ENCODE assay signal across 19 cellular contexts in the genomic region with DNA sequence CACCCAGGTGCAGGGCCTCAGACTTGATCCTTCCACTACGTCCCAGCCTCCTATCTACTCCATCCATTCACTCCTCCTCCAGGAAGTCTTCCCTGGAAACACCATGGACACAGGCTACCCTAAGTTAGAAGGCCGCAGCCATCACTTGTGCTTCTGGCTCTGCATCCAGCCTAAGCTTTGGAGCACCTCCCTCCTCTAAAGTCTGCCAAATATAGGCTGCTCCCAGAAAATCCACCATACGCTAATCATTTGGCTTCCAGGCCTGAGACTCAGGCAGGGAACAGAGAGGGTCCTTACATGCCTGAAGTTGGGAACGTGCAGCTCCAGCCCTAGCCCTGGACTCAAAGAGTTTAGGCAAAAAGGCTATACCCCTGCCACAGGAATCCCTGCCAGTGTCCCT. TPM values are rescaled to one million over a fixed set of nuclear protein-coding genes. Genes with fewer than 3 reads are reported as not detected.
DNase-seq lines count a peak whose midpoint lies in the region; ATAC-seq, FAIRE-seq and TF ChIP-seq lines count a peak whose summit lies in the region.
"Had no signal": no experiment of that assay in that cellular context is flagged by ENCODE, and none has a peak within 500 bp of the region (broad histone marks: within the 10 kb centered on the region; RNA-seq: fewer than 3 reads in every experiment).

No MANE protein-coding gene starts in this region.

- 48% methylated on average over 4 of the region's 4 CpGs for WGBS in right cardiac atrium
- 37 to 41% methylated on average over 4 of the region's 4 CpGs for WGBS in pancreas, 2 donors

- DNase-seq in astrocyte (ENCODE audit: low read depth) (no peak), right cardiac atrium (peak; percentile 7 to 35 (median 19)), pancreas (no peak), NCI-H748 treated with DMSO at 0.1 percent for 48 hours (lab: John Stamatoyannopoulos, UW) (no peak), NCI-H187 (lab: John Stamatoyannopoulos, UW) (no peak)
- DNase-seq: activated naive CD4-positive, alpha-beta T cell treated with anti-CD3 and anti-CD28 coated beads for 36 hours; brain microvascular endothelial cell; Caco-2; effector memory CD4-positive, alpha-beta T cell; GDM1; NCI-H1436 treated with DMSO at 0.1 percent for 48 hours; NCI-H510A; PC-9; T-cell; WERI-Rb-1 had no signal

- intact Hi-C loops in right cardiac atrium (cut with DNase I) (loop anchor here in 1 of 4 donors (5.0 kb wide), 1 partner anchor 39 kb away; no protein-coding TSS in a partner anchor), pancreas (cut with DNase I) (no loop called here)

- FAIRE-seq in astrocyte (lab: Jason Lieb, UNC) (no peak), pancreas (lab: Jason Lieb, UNC) (no peak)

- H3K4me1 Mint-ChIP-seq in astrocyte (ENCODE audit: low read depth, unreplicated experiment), result peaks cover 31% of the 10 kb centered on the region

- H3K9me3 ChIP-seq in astrocyte (ENCODE audit: insufficient read depth, low read depth, low read length), result no peaks in the 10 kb centered on the region
- no peaks in the 10 kb centered on the region for H3K9me3 ChIP-seq in right cardiac atrium (ENCODE audit: control insufficient read depth, low read length)
- H3K9me3 ChIP-seq in pancreas, result no peaks in the 10 kb centered on the region
- H3K9me3 ChIP-seq: Caco-2 had no signal

- H3K4me3 ChIP-seq in ACC112 (ENCODE audit: low read depth, low read length) (no peak overlapping the region), astrocyte (ENCODE audit: insufficient read depth, low read depth, low read length) (no peak overlapping the region), right cardiac atrium (ENCODE audit: low read length) (no peak overlapping the region), pancreas (no peak overlapping the region)
- H3K4me3 ChIP-seq: PC-9 had no signal

- TF ChIP-seq CTCF in astrocyte (IDR thresholded peaks at IDR 0.05; ENCODE audit: insufficient read depth, low read depth, low read length) (no peak), pancreas (IDR thresholded peaks at IDR 0.05) (no peak)

- H3K27ac ChIP-seq in ACC112 (ENCODE audit: low read depth, low read length) (peak overlapping the region; percentile 87), astrocyte (ENCODE audit: low read depth, low read length) (no peak overlapping the region), right cardiac atrium (ENCODE audit: low read length) (peak overlapping the region; percentile 93), pancreas (peak overlapping the region; percentile 86 to 91 (median 91))
- H3K27ac ChIP-seq: KMS-11, PC-9, WERI-Rb-1 had no signal

- H3K79me2 ChIP-seq in ACC112 (ENCODE audit: control insufficient read depth, insufficient read depth, low read length, unreplicated experiment), result peaks cover 67% of the 10 kb centered on the region
- peaks cover 77% of the 10 kb centered on the region for H3K79me2 ChIP-seq in astrocyte (ENCODE audit: insufficient read depth, low read length)

- peak overlapping the region; percentile 53 for H3K9ac ChIP-seq in astrocyte (ENCODE audit: low read length)
- H3K9ac ChIP-seq: KMS-11 had no signal

- peaks cover 7% of the 10 kb centered on the region for H3K36me3 Mint-ChIP-seq in astrocyte (ENCODE audit: low read depth, unreplicated experiment)
- H3K36me3 Mint-ChIP-seq: T-cell had no signal

- H3K27me3 ChIP-seq in ACC112 (ENCODE audit: insufficient read depth, low read length), result no peaks in the 10 kb centered on the region
- no peaks in the 10 kb centered on the region for H3K27me3 ChIP-seq in astrocyte (ENCODE audit: insufficient read depth, low read length)
- H3K27me3 ChIP-seq in right cardiac atrium (ENCODE audit: control insufficient read depth, insufficient read depth), result no peaks in the 10 kb centered on the region
- H3K27me3 ChIP-seq in pancreas, result no peaks in the 10 kb centered on the region
- H3K27me3 ChIP-seq: brain microvascular endothelial cell had no signal

- H3K27ac Mint-ChIP-seq in astrocyte (ENCODE audit: unreplicated experiment), result no peak overlapping the region
- H3K27ac Mint-ChIP-seq: activated naive CD4-positive, alpha-beta T cell treated with anti-CD3 and anti-CD28 coated beads for 36 hours; T-cell had no signal

- H3K27me3 Mint-ChIP-seq in astrocyte (ENCODE audit: low read depth, unreplicated experiment), result no peaks in the 10 kb centered on the region

- H3K4me3 Mint-ChIP-seq in astrocyte (ENCODE audit: unreplicated experiment), result no peak overlapping the region
- H3K4me3 Mint-ChIP-seq: activated naive CD4-positive, alpha-beta T cell treated with anti-CD3 and anti-CD28 coated beads for 36 hours; T-cell had no signal

- H3K4me1 ChIP-seq in ACC112 (ENCODE audit: control insufficient read depth, insufficient read depth, low read length, unreplicated experiment) (peaks cover 37% of the 10 kb centered on the region), astrocyte (ENCODE audit: insufficient read depth, low read length) (peaks cover 23% of the 10 kb centered on the region), right cardiac atrium (ENCODE audit: control insufficient read depth, insufficient read depth, low read length) (peaks cover 17% of the 10 kb centered on the region), pancreas (peaks cover 33 to 43% (median 35%) of the 10 kb centered on the region in 3 donors)

- ATAC-seq in right cardiac atrium (peak in 1 of 2 donors; percentile 1), pancreas (peak in 3 of 4 donors; percentile 0), GM21515 (IDR thresholded peaks at IDR 0.05; ENCODE audit: unreplicated experiment) (no peak), GM19395 (IDR thresholded peaks at IDR 0.05; ENCODE audit: unreplicated experiment) (no peak)
- ATAC-seq: T-cell had no signal

- H3K36me3 ChIP-seq in ACC112 (ENCODE audit: insufficient read depth, low read length), result no peaks in the 10 kb centered on the region
- H3K36me3 ChIP-seq in astrocyte (ENCODE audit: insufficient read depth, low read length), result peaks cover 11% of the 10 kb centered on the region
- peaks cover 0 to 13% (median 0%) of the 10 kb centered on the region in 3 donors for H3K36me3 ChIP-seq in pancreas

- no peak overlapping the region for H3K4me2 ChIP-seq in astrocyte (ENCODE audit: low read length)
- H3K4me2 ChIP-seq: KMS-11, PC-9 had no signal

- H4K20me1 ChIP-seq in astrocyte (ENCODE audit: insufficient read depth, low read length), result peaks cover 84% of the 10 kb centered on the region

- peaks cover 2% of the 10 kb centered on the region for H3K9me3 Mint-ChIP-seq in astrocyte (ENCODE audit: unreplicated experiment)
- H3K9me3 Mint-ChIP-seq: activated naive CD4-positive, alpha-beta T cell treated with anti-CD3 and anti-CD28 coated beads for 36 hours; T-cell had no signal

- H2AFZ ChIP-seq in ACC112 (ENCODE audit: low read length, unreplicated experiment) (no peak overlapping the region), astrocyte (ENCODE audit: low read depth, low read length) (no peak overlapping the region)
- H2AFZ ChIP-seq: PC-9 had no signal

RNA-seq across cellular contexts. Expression of gene PCGF2, which starts 6.7 kb away (rescaled TPM):
- total RNA-seq in astrocyte (68.2 and 73.7 TPM in 2 replicates), right cardiac atrium (10 to 100 TPM; 28.2 to 48.4 (median 34.7) TPM), pancreas (10 to 100 TPM; 12.9 to 25.2 (median 21.1) TPM)
- polyA plus RNA-seq in right cardiac atrium (34.3 TPM), pancreas (10 to 100 TPM; 39.2 to 39.6 TPM)

RNA-seq across cellular contexts. Expression of gene PSMB3, which starts 11.1 kb away (rescaled TPM):
- total RNA-seq in astrocyte, result 166 and 191 TPM in 2 replicates
- total RNA-seq in right cardiac atrium, result 100 to 1,000 TPM; 134 to 167 (median 146) TPM
- polyA plus RNA-seq in right cardiac atrium, result 247 TPM
- 10 to 100 TPM; 27.7 to 74.7 (median 54.5) TPM for total RNA-seq in pancreas
- 100 to 1,000 TPM; 104 to 107 TPM for polyA plus RNA-seq in pancreas

RNA-seq across cellular contexts. Expression of gene CISD3, which starts 11.3 kb away (rescaled TPM):
- total RNA-seq in astrocyte (12.0 and 13.1 TPM in 2 replicates), right cardiac atrium (10 to 100 TPM; 43.7 to 74.6 (median 67.9) TPM), pancreas (10 to 100 TPM; 27.5 to 44.3 (median 30.9) TPM)
- polyA plus RNA-seq in right cardiac atrium (78.1 TPM), pancreas (10 to 100 TPM; 28.1 to 34.9 TPM)

RNA-seq across cellular contexts. Expression of gene MLLT6, which starts 36.4 kb away (rescaled TPM):
- total RNA-seq in astrocyte (18.1 and 20.9 TPM in 2 replicates), right cardiac atrium (100 to 1,000 TPM in 2 of 4 donors, 10 to 100 TPM in 2; 80.7 to 108 (median 94.2) TPM), pancreas (100 to 1,000 TPM in 1 of 6 donors, 10 to 100 TPM in 5; 51.3 to 112 (median 67.4) TPM)
- polyA plus RNA-seq in right cardiac atrium (81.2 TPM), pancreas (100 to 1,000 TPM in 1 of 2 donors, 10 to 100 TPM in 1; 69.9 to 181 TPM)

RNA-seq across cellular contexts. Expression of gene PIP4K2B, which starts 57.9 kb away (rescaled TPM):
- total RNA-seq in astrocyte, result 54.4 and 58.2 TPM in 2 replicates
- total RNA-seq in right cardiac atrium, result 10 to 100 TPM; 39.2 to 50.0 (median 46.2) TPM
- 28.2 TPM for polyA plus RNA-seq in right cardiac atrium
- total RNA-seq in pancreas, result 10 to 100 TPM in 5 of 6 donors, 1 to 10 TPM in 1; 9.0 to 22.2 (median 11.7) TPM
- polyA plus RNA-seq in pancreas, result 10 to 100 TPM; 14.2 to 17.0 TPM

Comparison
In these comparisons a context has a peak if more than half of its experiments do, and no peak if none do; other contexts are left out.
1. DNase-seq: peak in right cardiac atrium (3 of 3); none in astrocyte (single experiment), pancreas (0 of 6), NCI-H748 treated with DMSO at 0.1 percent for 48 hours (single experiment) and NCI-H187 (0 of 2).
2. ATAC-seq: peak in pancreas (3 of 4); none in GM21515 (single experiment) and GM19395 (single experiment).